28 cellular contexts compared by ENCODE assay signal in genomic region chr18:28485918-28486317, GRCh38.
DNase-seq lines count a peak whose midpoint lies in the region; ATAC-seq and TF ChIP-seq lines count a peak whose summit lies in the region.
"Had no signal": no experiment of that assay in that cellular context is flagged by ENCODE, and none has a peak within 500 bp of the region (broad histone marks: within the 10 kb centered on the region; RNA-seq: fewer than 3 reads in every experiment).

No MANE protein-coding gene starts in this region.

- no peak overlapping the region for H3K27ac ChIP-seq in OCI-LY7 (ENCODE audit: low read depth, low read length, poor library complexity, severe bottlenecking)
- H3K27ac ChIP-seq: adrenal gland, C4-2B, epithelial cell of prostate, stomach, tibial artery had no signal

- intact Hi-C loops in OCI-LY7 (cut with micrococcal nuclease; ENCODE audit: unreplicated experiment) = no loop called here

- TF ChIP-seq CTCF in OCI-LY7 (conservative IDR thresholded peaks at IDR 0.05; ENCODE audit: low read length) = no peak

- H3K4me3 ChIP-seq in OCI-LY7 (ENCODE audit: low read depth, low read length, poor library complexity, severe bottlenecking) = no peak overlapping the region
- H3K4me3 ChIP-seq: adrenal gland, stomach, tibial artery had no signal

- CTCF ChIA-PET in OCI-LY7 (lab: Charles Lee; ENCODE audit: unreplicated experiment) = no interaction called here

- H3K9me2 ChIP-seq in OCI-LY7 (ENCODE audit: insufficient read depth, low read length) = no peaks in the 10 kb centered on the region

- no peaks in the 10 kb centered on the region for H3K9me3 ChIP-seq in OCI-LY7 (ENCODE audit: low read length)
- H3K9me3 ChIP-seq: adrenal gland, tibial artery had no signal

- H3K9me3 Mint-ChIP-seq in immature natural killer cell = peaks cover 0 to 17% (median 2%) of the 10 kb centered on the region in 6 donors

- no peaks in the 10 kb centered on the region for H3K27me3 Mint-ChIP-seq in immature natural killer cell (ENCODE audit: low read depth in 3 of 3)
- H3K27me3 Mint-ChIP-seq: brain had no signal

- peak overlapping the region in 3 of 6 donors; percentile 17 to 60 (median 21) for H3K27ac Mint-ChIP-seq in immature natural killer cell
- H3K27ac Mint-ChIP-seq: brain had no signal

- H3K36me3 Mint-ChIP-seq in immature natural killer cell = peaks cover 0 to 5% (median 3%) of the 10 kb centered on the region in 3 donors
- H3K36me3 Mint-ChIP-seq: brain had no signal

- no peaks in the 10 kb centered on the region for H3K4me1 ChIP-seq in OCI-LY7 (ENCODE audit: insufficient read depth, low read length, poor library complexity, severe bottlenecking)
- H3K4me1 ChIP-seq: adrenal gland, stomach, tibial artery had no signal

- ATAC-seq in GM18519 (IDR thresholded peaks at IDR 0.05; ENCODE audit: low FRiP score, unreplicated experiment) (peak; percentile 74), GM21360 (IDR thresholded peaks at IDR 0.05; ENCODE audit: unreplicated experiment) (peak; percentile 74), HG02885 (IDR thresholded peaks at IDR 0.05; ENCODE audit: poor library complexity, unreplicated experiment) (peak; percentile 78), HG02798 (IDR thresholded peaks at IDR 0.05; ENCODE audit: poor library complexity, unreplicated experiment) (no peak)
- ATAC-seq: Panc1 had no signal

- DNase-seq in immature natural killer cell = no peak
- DNase-seq in OCI-LY7 (ENCODE audit: low spot score) = no peak
- DNase-seq in NCI-H748 treated with DMSO at 0.1 percent for 48 hours (lab: John Stamatoyannopoulos, UW) = no peak
- DNase-seq in cerebellar nuclear complex (lab: John Stamatoyannopoulos, UW) = no peak
- DNase-seq: activated CD4-positive, alpha-beta T cell treated with anti-CD3 and anti-CD28 coated beads for 1 hour; activated CD8-positive, alpha-beta memory T cell treated with anti-CD3 and anti-CD28 coated beads for 24 hours; activated T-cell treated with anti-CD3 and anti-CD28 coated beads, Interleukin-2, amount 50 U/mL, for 1 hour; adrenal gland; effector CD4-positive, alpha-beta T cell; head of caudate nucleus; mammary epithelial cell; NCI-H1092 treated with DMSO at 0.1 percent for 48 hours; NCI-H2029 treated with DMSO at 0.1 percent for 48 hours; NCI-H226; NCI-H774; nucleus accumbens; SIG-M5; stomach; T-helper 1 cell; tibial artery had no signal

- no peak overlapping the region for H3K4me2 ChIP-seq in OCI-LY7 (ENCODE audit: low read length)

- peaks cover 17 to 18% of the 10 kb centered on the region in 2 donors for H3K4me1 Mint-ChIP-seq in immature natural killer cell
- H3K4me1 Mint-ChIP-seq: brain had no signal

- POLR2A ChIA-PET in OCI-LY7 (lab: Charles Lee) = no interaction called here

- no peaks in the 10 kb centered on the region for H4K20me1 ChIP-seq in OCI-LY7 (ENCODE audit: insufficient read depth, low read length)

- BruUV-seq in OCI-LY7 (replicated peaks; lab: Mats Ljungman, UMichigan) = no TSS peak

- peak overlapping the region in 4 of 5 donors; percentile 31 to 77 (median 44) for H3K4me3 Mint-ChIP-seq in immature natural killer cell
- H3K4me3 Mint-ChIP-seq: brain had no signal

- no peaks in the 10 kb centered on the region for H3K79me2 ChIP-seq in OCI-LY7 (ENCODE audit: insufficient read depth, low read depth, low read length)

- H2AFZ ChIP-seq in OCI-LY7 (ENCODE audit: low read length) = no peak overlapping the region

- no peaks in the 10 kb centered on the region for H3K36me3 ChIP-seq in OCI-LY7 (ENCODE audit: insufficient read depth, low read length)
- H3K36me3 ChIP-seq: adrenal gland, stomach, tibial artery had no signal
